9 cellular contexts compared by ENCODE assay signal in the genomic region with DNA sequence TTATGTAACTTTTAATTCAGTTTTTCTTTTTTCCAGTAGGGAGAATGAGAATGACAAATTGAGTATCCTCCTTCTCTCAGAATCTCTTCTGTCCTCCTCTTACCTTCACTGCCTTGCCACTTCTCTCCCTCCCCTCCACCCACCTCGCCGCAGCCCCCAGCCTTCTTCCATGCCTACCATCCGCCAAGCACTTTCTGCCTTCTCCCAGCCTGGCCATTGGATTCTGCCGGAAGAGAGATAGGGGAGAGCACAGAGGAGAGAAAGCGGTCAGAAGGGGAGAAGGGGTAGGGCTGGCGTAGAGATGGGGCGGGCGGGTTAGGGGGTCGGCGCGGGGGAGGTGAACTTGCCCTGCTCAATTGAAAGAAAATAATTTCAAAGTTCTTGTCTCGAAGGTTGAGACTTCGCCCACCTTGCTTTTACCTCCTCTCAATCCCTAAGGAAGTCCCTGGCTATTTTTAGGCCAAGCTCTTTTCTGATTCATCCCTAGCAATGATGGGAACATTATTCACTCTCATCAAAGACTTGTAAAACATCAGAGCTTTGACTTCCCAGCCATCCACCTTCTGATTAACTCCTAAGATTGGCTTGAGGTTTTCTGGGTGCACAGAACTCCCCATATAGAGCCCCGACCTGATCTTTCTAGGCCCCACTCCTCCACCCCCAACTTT. TPM values are rescaled to one million over a fixed set of nuclear protein-coding genes. Genes with fewer than 3 reads are reported as not detected.
DNase-seq lines count a peak whose midpoint lies in the region; ATAC-seq and FAIRE-seq lines count a peak whose summit lies in the region.
"Had no signal": no experiment of that assay in that cellular context is flagged by ENCODE, and none has a peak within 500 bp of the region (broad histone marks: within the 10 kb centered on the region; RNA-seq: fewer than 3 reads in every experiment).

No MANE protein-coding gene starts in this region.

- no peak for ATAC-seq in HG03139 (IDR thresholded peaks at IDR 0.05; ENCODE audit: unreplicated experiment)
- ATAC-seq in GM21447 (IDR thresholded peaks at IDR 0.05; ENCODE audit: unreplicated experiment) = no peak

- no CpG with 5 or more reads among the region's 14 CpGs for WGBS in iPS DF 6.9 (ENCODE audit: insufficient coverage, insufficient read length)
- 52 to 75% (median 52%) methylated on average over 14 of the region's 14 CpGs for WGBS in small intestine, 3 donors

- H3K4me3 ChIP-seq in iPS DF 6.9 (ENCODE audit: low read length) (peak overlapping the region; percentile 44; the same call in 1 of the 2 replicates), small intestine (ENCODE audit: low read depth in 1 of 2, low read length in 2 of 2) (peak overlapping the region; percentile 24 to 76)

- CTCF ChIA-PET in activated CD4-positive, alpha-beta memory T cell treated with anti-CD3 and anti-CD28 coated beads, Interleukin-2, amount 10 ng/mL, durations not matched to agents 7 days and 5 days (lab: Charles Lee) = interaction anchor here (0.8 to 1.3 kb wide), 2 partner anchors 44 to 74 kb away, joined by 3 read pairs; no protein-coding TSS in a partner anchor

- DNase-seq in DMS 273 (lab: John Stamatoyannopoulos, UW; ENCODE audit: unreplicated experiment) (peak; percentile 22), DMS 273 treated with DMSO at 0.1 percent for 48 hours (lab: John Stamatoyannopoulos, UW) (no peak), iPS DF 6.9 (ENCODE audit: low read depth, low spot score) (no peak), small intestine (peak; percentile 18), foreskin melanocyte (no peak)
- no peak for DNase-seq in activated CD4-positive, alpha-beta memory T cell treated with anti-CD3 and anti-CD28 coated beads, Interleukin-2, amount 10 ng/mL, durations not matched to agents 7 days and 5 days

- no peaks in the 10 kb centered on the region for H3K27me3 ChIP-seq in iPS DF 6.9 (ENCODE audit: control insufficient read depth, insufficient read depth, low read length)
- H3K27me3 ChIP-seq in small intestine (ENCODE audit: control insufficient read depth in 2 of 2, insufficient read depth in 2 of 2, low read length in 2 of 2) = peaks cover 0 to 2% of the 10 kb centered on the region in 2 donors

- no peak for FAIRE-seq in small intestine (lab: Jason Lieb, UNC)
- FAIRE-seq: A204.1 had no signal

- H3K9me3 ChIP-seq in iPS DF 6.9 (ENCODE audit: control insufficient read depth, insufficient read depth, low read length) (no peaks in the 10 kb centered on the region), small intestine (ENCODE audit: control insufficient read depth, low read depth) (no peaks in the 10 kb centered on the region)

- peaks cover 48% of the 10 kb centered on the region for H3K4me1 Mint-ChIP-seq in activated CD4-positive, alpha-beta memory T cell treated with anti-CD3 and anti-CD28 coated beads, Interleukin-2, amount 10 ng/mL, durations not matched to agents 7 days and 5 days

- H3K4me3 Mint-ChIP-seq in activated CD4-positive, alpha-beta memory T cell treated with anti-CD3 and anti-CD28 coated beads, Interleukin-2, amount 10 ng/mL, durations not matched to agents 7 days and 5 days = peak overlapping the region; percentile 75

- H3K36me3 Mint-ChIP-seq in activated CD4-positive, alpha-beta memory T cell treated with anti-CD3 and anti-CD28 coated beads, Interleukin-2, amount 10 ng/mL, durations not matched to agents 7 days and 5 days (ENCODE audit: low read depth) = no peaks in the 10 kb centered on the region

- H3K27me3 Mint-ChIP-seq in activated CD4-positive, alpha-beta memory T cell treated with anti-CD3 and anti-CD28 coated beads, Interleukin-2, amount 10 ng/mL, durations not matched to agents 7 days and 5 days = peaks cover 4% of the 10 kb centered on the region

- H3K4me1 ChIP-seq in iPS DF 6.9 (ENCODE audit: control insufficient read depth, insufficient read depth, low read length) = no peaks in the 10 kb centered on the region
- H3K4me1 ChIP-seq in small intestine (ENCODE audit: control insufficient read depth in 2 of 2, insufficient read depth in 1 of 2, low read depth in 1 of 2, low read length in 1 of 2) = peaks cover 2 to 5% of the 10 kb centered on the region in 2 donors

- H3K36me3 ChIP-seq in iPS DF 6.9 (ENCODE audit: control insufficient read depth, insufficient read depth, low read length) = no peaks in the 10 kb centered on the region
- H3K36me3 ChIP-seq in small intestine (ENCODE audit: control insufficient read depth in 2 of 2, insufficient read depth in 2 of 2, low read length in 2 of 2) = no peaks in the 10 kb centered on the region

- POLR2A ChIA-PET in activated CD4-positive, alpha-beta memory T cell treated with anti-CD3 and anti-CD28 coated beads, Interleukin-2, amount 10 ng/mL, durations not matched to agents 7 days and 5 days (lab: Charles Lee) = interaction anchor here (1.1 kb wide), 1 partner anchor 108 kb away, joined by 5 read pairs; the partner anchor contains the start of gene ABHD10

- no peak overlapping the region for H3K27ac ChIP-seq in iPS DF 6.9 (ENCODE audit: low read length)
- H3K27ac ChIP-seq in small intestine (ENCODE audit: low read depth in 1 of 2, low read length in 1 of 2) = peak overlapping the region; percentile 71 to 86

- H3K27ac Mint-ChIP-seq in activated CD4-positive, alpha-beta memory T cell treated with anti-CD3 and anti-CD28 coated beads, Interleukin-2, amount 10 ng/mL, durations not matched to agents 7 days and 5 days = no peak overlapping the region

- H3K9me3 Mint-ChIP-seq in activated CD4-positive, alpha-beta memory T cell treated with anti-CD3 and anti-CD28 coated beads, Interleukin-2, amount 10 ng/mL, durations not matched to agents 7 days and 5 days = no peaks in the 10 kb centered on the region

RNA-seq across cellular contexts. Expression of gene C3orf52, which starts 0.8 kb away (rescaled TPM):
- total RNA-seq in activated CD4-positive, alpha-beta memory T cell treated with anti-CD3 and anti-CD28 coated beads, Interleukin-2, amount 10 ng/mL, durations not matched to agents 7 days and 5 days = 1 to 10 TPM; 2.5 to 2.6 TPM
- 1 to 10 TPM; 3.8 to 5.9 (median 4.5) TPM for polyA plus RNA-seq in small intestine

RNA-seq across cellular contexts. Expression of gene GCSAM, which starts 46.1 kb away (rescaled TPM):
- 10 to 100 TPM; 19.6 to 19.9 TPM for total RNA-seq in activated CD4-positive, alpha-beta memory T cell treated with anti-CD3 and anti-CD28 coated beads, Interleukin-2, amount 10 ng/mL, durations not matched to agents 7 days and 5 days
- polyA plus RNA-seq in small intestine = 1 to 10 TPM in 1 of 3 donors, under 1 TPM in 1, not detected in 1; 0.54 to 1.3 TPM

RNA-seq across cellular contexts. Expression of gene TMPRSS7, which starts 52.5 kb away (rescaled TPM):
- not detected for total RNA-seq in activated CD4-positive, alpha-beta memory T cell treated with anti-CD3 and anti-CD28 coated beads, Interleukin-2, amount 10 ng/mL, durations not matched to agents 7 days and 5 days
- under 1 TPM in 2 of 3 donors, not detected in 1; 0.22 to 0.81 TPM for polyA plus RNA-seq in small intestine

Comparison
In these comparisons a context has a peak if more than half of its experiments do, and no peak if none do; other contexts are left out.
1. DNase-seq: peak in DMS 273 (single experiment) and small intestine (single experiment); none in DMS 273 treated with DMSO at 0.1 percent for 48 hours (single experiment), activated CD4-positive, alpha-beta memory T cell treated with anti-CD3 and anti-CD28 coated beads, Interleukin-2, amount 10 ng/mL, durations not matched to agents 7 days and 5 days (single experiment), iPS DF 6.9 (single experiment) and foreskin melanocyte (single experiment).